ENCODE assay signal across 7 cellular contexts in genomic region chr16:67249178-67249759, GRCh38. TPM values are rescaled to one million over a fixed set of nuclear protein-coding genes. Genes with fewer than 3 reads are reported as not detected.
DNase-seq lines count a peak whose midpoint lies in the region; ATAC-seq and TF ChIP-seq lines count a peak whose summit lies in the region.

No MANE protein-coding gene starts in this region.

- H3K9me2 ChIP-seq in GM23338 (ENCODE audit: insufficient read depth): no peaks in the 10 kb centered on the region

- peaks cover 23% of the 10 kb centered on the region for H3K4me1 ChIP-seq in GM23338 (ENCODE audit: insufficient read depth)
- H3K4me1 ChIP-seq in right cardiac atrium (ENCODE audit: control insufficient read depth, insufficient read depth, low read length): peaks cover 6% of the 10 kb centered on the region
- H3K4me1 ChIP-seq in spleen: peaks cover 24 to 75% (median 48%) of the 10 kb centered on the region in 6 donors

- H3F3A ChIP-seq in GM23338 (replicated peaks; ENCODE audit: low read depth): peaks cover 18% of the 10 kb centered on the region

- no peak for TF ChIP-seq CTCF in GM23338 (conservative IDR thresholded peaks at IDR 0.05; ENCODE audit: low read depth in 2 of 2)
- no peak for TF ChIP-seq CTCF in WERI-Rb-1 (IDR thresholded peaks at IDR 0.05; ENCODE audit: low read depth, low read length)
- TF ChIP-seq CTCF in spleen (IDR thresholded peaks at IDR 0.05 in 8 of 11, conservative IDR thresholded peaks at IDR 0.05 in 3 of 11): no peak

- H3K4me2 ChIP-seq in GM23338: peak overlapping the region; percentile 94

- peak overlapping the region; percentile 81 for H3K4me3 Mint-ChIP-seq in GM23338

- intact Hi-C loops in right cardiac atrium (cut with DNase I): no loop called here
- intact Hi-C loops in spleen (cut with DNase I; ENCODE audit: low total_unique reads): no loop called here

- H2AFZ ChIP-seq in GM23338: peak overlapping the region; percentile 84; the same call in 1 of the 2 replicates

- peaks cover 27% of the 10 kb centered on the region for H3K27me3 Mint-ChIP-seq in GM23338 (ENCODE audit: insufficient read depth, low read depth, poor library complexity)

- 16% methylated on average over 18 of the region's 18 CpGs for WGBS in right cardiac atrium
- 20 to 28% (median 22%) methylated on average over 14 to 18 of the region's 18 CpGs for WGBS in spleen, 5 donors

- H3K27me3 ChIP-seq in GM23338 (ENCODE audit: insufficient read depth): peaks cover 34% of the 10 kb centered on the region
- peaks cover 3% of the 10 kb centered on the region for H3K27me3 ChIP-seq in WERI-Rb-1 (ENCODE audit: insufficient read depth, low read depth, severe bottlenecking)
- H3K27me3 ChIP-seq in right cardiac atrium (ENCODE audit: control insufficient read depth, insufficient read depth): no peaks in the 10 kb centered on the region
- peaks cover 0 to 30% (median 7%) of the 10 kb centered on the region in 7 donors for H3K27me3 ChIP-seq in spleen (replicated peaks in 1 of 7)

- no peak overlapping the region for H3K27ac Mint-ChIP-seq in GM23338

- H3K9me3 ChIP-seq in WERI-Rb-1 (ENCODE audit: severe bottlenecking) (no peaks in the 10 kb centered on the region), right cardiac atrium (ENCODE audit: control insufficient read depth, low read length) (no peaks in the 10 kb centered on the region), spleen (no peaks in the 10 kb centered on the region)

- TF ChIP-seq POLR2A in spleen (IDR thresholded peaks at IDR 0.05): no peak

- no peaks in the 10 kb centered on the region; the same call in 1 of the 2 replicates for H3K36me3 ChIP-seq in GM23338 (ENCODE audit: insufficient read depth)
- no peaks in the 10 kb centered on the region for H3K36me3 ChIP-seq in WERI-Rb-1
- peaks cover 0 to 5% (median 0%) of the 10 kb centered on the region in 6 donors for H3K36me3 ChIP-seq in spleen

- H3K4me3 ChIP-seq in GM23338 (peak overlapping the region; percentile 89), WERI-Rb-1 (ENCODE audit: low read depth, low read length) (peak overlapping the region; percentile 77), right cardiac atrium (ENCODE audit: low read length) (peak overlapping the region; percentile 58), spleen (peak overlapping the region; percentile 45 to 95 (median 92))

- H3K9me3 Mint-ChIP-seq in GM23338: no peaks in the 10 kb centered on the region

- H4K20me1 ChIP-seq in GM23338 (replicated peaks; ENCODE audit: insufficient read depth): no peaks in the 10 kb centered on the region; the same call in none of the 2 replicates

- H3K79me2 ChIP-seq in GM23338 (replicated peaks; ENCODE audit: insufficient read depth): peaks cover 14% of the 10 kb centered on the region

- peaks cover 36% of the 10 kb centered on the region for H3K4me1 Mint-ChIP-seq in GM23338

- no peak overlapping the region for H3K27ac ChIP-seq in GM23338 (ENCODE audit: low read depth)
- H3K27ac ChIP-seq in WERI-Rb-1: no peak overlapping the region
- H3K27ac ChIP-seq in right cardiac atrium (ENCODE audit: low read length): no peak overlapping the region
- peak overlapping the region in 5 of 8 donors; percentile 92 to 96 (median 92) for H3K27ac ChIP-seq in spleen

- H3K36me3 Mint-ChIP-seq in GM23338 (ENCODE audit: low read depth): peaks cover 5% of the 10 kb centered on the region; the same call in 2 of the 3 replicates

- ATAC-seq in GM23338 (no peak; the same call in 2 of the 3 replicates), right cardiac atrium (no peak), HG03469 (IDR thresholded peaks at IDR 0.05; ENCODE audit: unreplicated experiment) (no peak)

- peak; percentile 59 for DNase-seq in GM23338 (ENCODE audit: low spot score)
- DNase-seq in WERI-Rb-1: no peak
- peak in 2 of 3 donors; percentile 63 to 64 for DNase-seq in right cardiac atrium
- no peak for DNase-seq in spleen
- no peak for DNase-seq in cortex of kidney (lab: John Stamatoyannopoulos, UW)
- DNase-seq in globus pallidus (ENCODE audit: low spot score): no peak

TF ChIP-seq in GM23338, 12 proteins besides CTCF, POLR2A, EP300 and RAD21 (continues in another document):
- TF ChIP-seq ZNF114 (CRISPR knock-in tag; IDR thresholded peaks at IDR 0.05): no peak
- no peak for TF ChIP-seq NANOG (IDR thresholded peaks at IDR 0.05; ENCODE audit: borderline replicate concordance)
- TF ChIP-seq POLR2AphosphoS5 (IDR thresholded peaks at IDR 0.05; ENCODE audit: low read depth): no peak
- TF ChIP-seq REST (IDR thresholded peaks at IDR 0.05; ENCODE audit: unreplicated experiment): no peak
- no peak for TF ChIP-seq CREB1 (CRISPR knock-in tag; IDR thresholded peaks at IDR 0.05; ENCODE audit: low read depth)
- no peak for TF ChIP-seq ETS1 (IDR thresholded peaks at IDR 0.05)
- no peak for TF ChIP-seq STAT1 (IDR thresholded peaks at IDR 0.05; ENCODE audit: unreplicated experiment)
- no peak for TF ChIP-seq EZH2 (IDR thresholded peaks at IDR 0.05; ENCODE audit: low read depth, unreplicated experiment)
- TF ChIP-seq ZNF331 (CRISPR knock-in tag; IDR thresholded peaks at IDR 0.05; ENCODE audit: low read depth): no peak
- TF ChIP-seq EZH2phosphoT487 (IDR thresholded peaks at IDR 0.05; ENCODE audit: unreplicated experiment): no peak
- no peak for TF ChIP-seq JUNB (IDR thresholded peaks at IDR 0.05; ENCODE audit: unreplicated experiment)

RNA-seq across cellular contexts. Expression of gene SLC9A5, which starts 0.5 kb away (rescaled TPM):
- total RNA-seq in GM23338 (2014; rRNA removed; shearing (Covaris generic)): 5.4 and 6.4 TPM in 2 replicates
- polyA plus RNA-seq in GM23338 (2016; fragmentation: Nextera tagmentation; extraction: Ambion mirVana): 3.4 and 4.5 TPM in 2 replicates
- total RNA-seq in right cardiac atrium: 1 to 10 TPM; 2.2 to 2.9 (median 2.5) TPM
- polyA plus RNA-seq in right cardiac atrium: 1.9 TPM
- 10 to 100 TPM in 5 of 7 donors, 1 to 10 TPM in 2; 8.1 to 26.8 (median 13.5) TPM for total RNA-seq in spleen
- 10 to 100 TPM in 2 of 3 donors, 1 to 10 TPM in 1; 6.0 to 34.1 (median 33.6) TPM for polyA plus RNA-seq in spleen

RNA-seq across cellular contexts. Expression of gene FHOD1, which starts 2.0 kb away (rescaled TPM):
- 48.2 and 52.7 TPM in 2 replicates for total RNA-seq in GM23338 (2014; rRNA removed; shearing (Covaris generic))
- polyA plus RNA-seq in GM23338 (2016; fragmentation: Nextera tagmentation; extraction: Ambion mirVana) (26.2 and 28.4 TPM in 2 replicates), right cardiac atrium (20.5 TPM), spleen (100 to 1,000 TPM in 2 of 3 donors, 10 to 100 TPM in 1; 45.6 to 193 (median 149) TPM)
- total RNA-seq in right cardiac atrium (10 to 100 TPM; 16.9 to 32.1 (median 19.4) TPM), spleen (100 to 1,000 TPM in 6 of 7 donors, 10 to 100 TPM in 1; 97.3 to 304 (median 145) TPM)

RNA-seq across cellular contexts. Expression of gene TMEM208, which starts 22.3 kb away (rescaled TPM):
- total RNA-seq in GM23338 (2014; rRNA removed; shearing (Covaris generic)): 18.4 and 23.2 TPM in 2 replicates
- polyA plus RNA-seq in GM23338 (2016; fragmentation: Nextera tagmentation; extraction: Ambion mirVana) (82.3 and 89.7 TPM in 2 replicates), right cardiac atrium (43.5 TPM), spleen (10 to 100 TPM; 54.5 to 68.7 (median 65.9) TPM)
- total RNA-seq in right cardiac atrium (10 to 100 TPM; 15.4 to 26.2 (median 17.0) TPM), spleen (10 to 100 TPM; 28.1 to 39.0 (median 29.3) TPM)

RNA-seq across cellular contexts. Expression of gene PLEKHG4, which starts 30.1 kb away (rescaled TPM):
- 10.3 and 17.1 TPM in 2 replicates for total RNA-seq in GM23338 (2014; rRNA removed; shearing (Covaris generic))
- polyA plus RNA-seq in GM23338 (2016; fragmentation: Nextera tagmentation; extraction: Ambion mirVana) (3.2 and 4.9 TPM in 2 replicates), right cardiac atrium (2.2 TPM), spleen (10 to 100 TPM in 2 of 3 donors, 1 to 10 TPM in 1; 5.1 to 12.7 (median 11.3) TPM)
- total RNA-seq in right cardiac atrium (1 to 10 TPM; 2.2 to 2.8 (median 2.5) TPM), spleen (10 to 100 TPM in 6 of 7 donors, 1 to 10 TPM in 1; 9.6 to 27.9 (median 15.2) TPM)

RNA-seq across cellular contexts. Expression of gene ELMO3, which starts 50.3 kb away (rescaled TPM):
- total RNA-seq in GM23338 (2014; rRNA removed; shearing (Covaris generic)): 16.2 and 18.3 TPM in 2 replicates
- polyA plus RNA-seq in GM23338 (2016; fragmentation: Nextera tagmentation; extraction: Ambion mirVana) (4.5 and 4.7 TPM in 2 replicates), right cardiac atrium (0.72 TPM), spleen (1 to 10 TPM; 4.2 to 8.7 (median 7.0) TPM)
- total RNA-seq in right cardiac atrium (under 1 TPM; 0.51 to 0.85 (median 0.76) TPM), spleen (1 to 10 TPM; 2.8 to 4.7 (median 4.0) TPM)

Comparison
In these comparisons a context has a peak if more than half of its experiments do, and no peak if none do; other contexts are left out.
1. DNase-seq: peak in GM23338 (single experiment) and right cardiac atrium (2 of 3); none in WERI-Rb-1 (single experiment), spleen (single experiment), cortex of kidney (single experiment) and globus pallidus (single experiment).
2. H3K27ac ChIP-seq: peak in spleen (5 of 8); none in GM23338 (single experiment), WERI-Rb-1 (single experiment) and right cardiac atrium (single experiment).
3. Peak in every context shown above with its lines, with median percentiles within 50 percentile points of each other: H3K4me3 ChIP-seq.